8 cellular contexts compared by ENCODE assay signal in the genomic region with DNA sequence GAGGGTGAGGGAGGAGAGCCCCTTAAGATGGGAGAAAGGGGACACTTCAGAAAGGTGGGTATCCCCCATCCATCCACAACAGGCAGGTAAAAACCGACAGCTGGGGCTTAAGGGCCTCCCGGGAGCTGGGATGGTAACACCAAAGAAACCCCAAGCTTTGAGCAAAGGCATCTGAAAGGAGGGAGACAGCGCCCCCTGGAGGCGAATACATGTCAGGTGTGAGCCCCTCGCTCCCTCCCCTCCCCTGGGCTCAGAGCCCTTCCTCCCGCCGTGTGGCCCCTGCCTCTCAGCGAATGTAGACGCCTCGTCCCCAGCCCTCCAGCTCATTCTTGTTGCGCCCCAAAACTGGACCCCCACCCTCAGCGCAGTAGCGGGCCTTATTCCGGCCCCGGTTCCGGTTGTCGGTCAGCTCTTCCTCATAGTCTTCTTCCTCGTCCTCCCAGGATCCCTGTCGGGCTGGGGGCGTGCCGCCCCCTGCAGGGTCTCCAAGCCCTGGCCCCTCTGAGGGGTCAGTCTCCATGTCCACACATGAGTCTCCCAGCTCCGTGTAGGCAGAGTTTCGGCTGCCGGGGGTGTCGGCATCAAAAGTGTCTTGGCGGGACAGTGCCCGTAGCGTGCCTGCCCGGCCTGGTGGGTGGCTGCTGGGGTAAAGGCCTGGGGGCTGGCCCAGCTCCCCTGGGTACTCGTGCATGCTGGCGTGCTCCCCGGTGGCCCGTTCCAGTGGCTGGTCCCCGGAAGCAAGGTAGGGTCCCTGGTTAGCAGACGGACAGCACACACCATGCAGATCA. TPM values are rescaled to one million over a fixed set of nuclear protein-coding genes. Genes with fewer than 3 reads are reported as not detected.
DNase-seq lines count a peak whose midpoint lies in the region.

No MANE protein-coding gene starts in this region.

- no peak overlapping the region for H3K27ac Mint-ChIP-seq in activated CD4-positive, alpha-beta T cell treated with anti-CD3 and anti-CD28 coated beads, Interleukin-2, amount 10 ng/mL, durations not matched to agents 7 days and 5 days

- no peaks in the 10 kb centered on the region for H3K9me3 Mint-ChIP-seq in activated CD4-positive, alpha-beta T cell treated with anti-CD3 and anti-CD28 coated beads, Interleukin-2, amount 10 ng/mL, durations not matched to agents 7 days and 5 days

- POLR2A ChIA-PET in activated CD4-positive, alpha-beta T cell treated with anti-CD3 and anti-CD28 coated beads, Interleukin-2, amount 10 ng/mL, durations not matched to agents 7 days and 5 days (lab: Charles Lee), result no interaction called here

- CTCF ChIA-PET in activated CD4-positive, alpha-beta T cell treated with anti-CD3 and anti-CD28 coated beads, Interleukin-2, amount 10 ng/mL, durations not matched to agents 7 days and 5 days (lab: Charles Lee), result interaction anchor here (0.6 to 6.7 kb wide), 27 partner anchors 8 to 362 kb away, joined by 3 to 70 read pairs (median 3); a partner anchor contains a TSS

- H3K36me3 Mint-ChIP-seq in activated CD4-positive, alpha-beta T cell treated with anti-CD3 and anti-CD28 coated beads, Interleukin-2, amount 10 ng/mL, durations not matched to agents 7 days and 5 days (ENCODE audit: low read depth), result peaks cover 15% of the 10 kb centered on the region

- H3K27me3 Mint-ChIP-seq in activated CD4-positive, alpha-beta T cell treated with anti-CD3 and anti-CD28 coated beads, Interleukin-2, amount 10 ng/mL, durations not matched to agents 7 days and 5 days, result peaks cover 5% of the 10 kb centered on the region

- H3K4me3 Mint-ChIP-seq in activated CD4-positive, alpha-beta T cell treated with anti-CD3 and anti-CD28 coated beads, Interleukin-2, amount 10 ng/mL, durations not matched to agents 7 days and 5 days, result no peak overlapping the region

- DNase-seq in NK-92 treated with Interleukin-12 subunit alpha and Interleukin-12 subunit beta, amount 100 ng/mL, for 24 hours (lab: John Stamatoyannopoulos, UW), result peak; percentile 45
- no peak for DNase-seq in NK-92 (lab: John Stamatoyannopoulos, UW; ENCODE audit: unreplicated experiment)
- DNase-seq in NCI-H345 treated with DMSO at 0.1 percent for 48 hours (lab: John Stamatoyannopoulos, UW; ENCODE audit: unreplicated experiment), result peak; percentile 22
- DNase-seq in activated CD4-positive, alpha-beta T cell treated with anti-CD3 and anti-CD28 coated beads, Interleukin-2, amount 10 ng/mL, durations not matched to agents 7 days and 5 days, result peak; percentile 83
- DNase-seq in dermis blood vessel endothelial cell, result peak; percentile 76
- DNase-seq in lung microvascular endothelial cell (ENCODE audit: low read depth in 2 of 2), result peak; percentile 60 to 75
- DNase-seq in stimulated activated CD8-positive, alpha-beta memory T cell treated with anti-CD3 and anti-CD28 coated beads, Interleukin-4, amount 100 ng/mL, for 1 hour (ENCODE audit: low read depth in 2 of 2, low spot score in 1 of 2), result peak; percentile 57 to 69
- DNase-seq in GOT3 (lab: John Stamatoyannopoulos, UW), result no peak

- H3K4me1 Mint-ChIP-seq in activated CD4-positive, alpha-beta T cell treated with anti-CD3 and anti-CD28 coated beads, Interleukin-2, amount 10 ng/mL, durations not matched to agents 7 days and 5 days, result peaks cover 22% of the 10 kb centered on the region

RNA-seq across cellular contexts. Expression of a gene that starts 9.1 kb away (rescaled TPM):
- total RNA-seq in activated CD4-positive, alpha-beta T cell treated with anti-CD3 and anti-CD28 coated beads, Interleukin-2, amount 10 ng/mL, durations not matched to agents 7 days and 5 days, result under 1 TPM in 1 of 2 experiments, not detected in 1; 0.15 TPM
- not detected in 2 replicates for total RNA-seq in dermis blood vessel endothelial cell
- not detected in 2 replicates for total RNA-seq in lung microvascular endothelial cell

RNA-seq across cellular contexts. Expression of a gene that starts 22.4 kb away (rescaled TPM):
- 10 to 100 TPM; 14.8 to 18.3 TPM for total RNA-seq in activated CD4-positive, alpha-beta T cell treated with anti-CD3 and anti-CD28 coated beads, Interleukin-2, amount 10 ng/mL, durations not matched to agents 7 days and 5 days
- total RNA-seq in dermis blood vessel endothelial cell (1.0 and 2.8 TPM in 2 replicates), lung microvascular endothelial cell (0.65 and 0.99 TPM in 2 replicates)

RNA-seq across cellular contexts. Expression of a gene that starts 23.7 kb away (rescaled TPM):
- 1 to 10 TPM; 6.0 to 6.3 TPM for total RNA-seq in activated CD4-positive, alpha-beta T cell treated with anti-CD3 and anti-CD28 coated beads, Interleukin-2, amount 10 ng/mL, durations not matched to agents 7 days and 5 days
- not detected in 2 replicates for total RNA-seq in dermis blood vessel endothelial cell
- not detected in 2 replicates for total RNA-seq in lung microvascular endothelial cell

RNA-seq across cellular contexts. Expression of a gene that starts 25.0 kb away (rescaled TPM):
- total RNA-seq in activated CD4-positive, alpha-beta T cell treated with anti-CD3 and anti-CD28 coated beads, Interleukin-2, amount 10 ng/mL, durations not matched to agents 7 days and 5 days, result 1,000 to 10,000 TPM; 1,832 to 1,924 TPM
- total RNA-seq in dermis blood vessel endothelial cell (1,928 and 2,101 TPM in 2 replicates), lung microvascular endothelial cell (1,196 TPM in 2 replicates)

RNA-seq across cellular contexts. Expression of a gene that starts 50.6 kb away (rescaled TPM):
- not detected for total RNA-seq in activated CD4-positive, alpha-beta T cell treated with anti-CD3 and anti-CD28 coated beads, Interleukin-2, amount 10 ng/mL, durations not matched to agents 7 days and 5 days
- total RNA-seq in dermis blood vessel endothelial cell (0.05 and 0.34 TPM in 2 replicates), lung microvascular endothelial cell (not detected in 2 replicates)

Comparison
In these comparisons a context has a peak if more than half of its experiments do, and no peak if none do; other contexts are left out.
1. DNase-seq: peak in NK-92 treated with Interleukin-12 subunit alpha and Interleukin-12 subunit beta, amount 100 ng/mL, for 24 hours (single experiment), NCI-H345 treated with DMSO at 0.1 percent for 48 hours (single experiment), activated CD4-positive, alpha-beta T cell treated with anti-CD3 and anti-CD28 coated beads, Interleukin-2, amount 10 ng/mL, durations not matched to agents 7 days and 5 days (single experiment), dermis blood vessel endothelial cell (single experiment), lung microvascular endothelial cell (2 of 2) and stimulated activated CD8-positive, alpha-beta memory T cell treated with anti-CD3 and anti-CD28 coated beads, Interleukin-4, amount 100 ng/mL, for 1 hour (2 of 2); none in NK-92 (single experiment) and GOT3 (single experiment).